In the genomic region with DNA sequence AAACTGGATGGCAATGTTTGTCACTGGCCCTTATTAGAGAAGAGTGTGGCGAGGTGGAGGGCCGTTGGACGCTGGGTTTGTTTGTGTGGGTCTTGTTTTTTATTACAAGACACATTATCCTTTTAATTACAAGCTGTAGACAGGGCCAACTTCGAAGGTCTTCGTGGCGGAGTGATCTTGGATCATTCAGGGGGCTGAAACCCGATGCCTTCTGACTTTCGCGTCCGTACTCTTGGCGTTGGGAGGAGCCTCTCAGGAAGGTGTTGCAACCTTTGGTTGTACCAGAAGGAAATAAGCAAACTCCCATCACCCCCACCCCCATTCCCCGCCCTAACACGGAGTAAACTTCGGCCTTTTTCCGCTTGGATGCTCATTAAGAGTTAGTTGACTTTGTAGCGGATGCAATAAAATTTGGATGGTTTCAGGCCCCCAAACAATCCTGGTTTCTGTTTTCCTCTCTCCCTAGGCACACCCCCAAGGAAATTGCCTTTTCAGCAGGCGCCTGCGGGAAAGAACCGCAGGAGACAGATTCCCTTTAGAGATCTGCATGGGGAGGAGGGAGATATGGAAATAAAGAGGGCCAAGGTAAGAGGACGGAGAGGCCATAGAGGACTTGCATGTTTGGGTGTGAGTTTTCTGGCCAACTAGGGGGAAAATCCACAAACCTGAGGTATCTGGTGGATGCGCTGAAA, we compare ENCODE assay signal across 1 cellular context.
TF ChIP-seq lines count a peak whose summit lies in the region.

No MANE protein-coding gene starts in this region.

TF ChIP-seq in HEK293, 187 proteins besides CTCF, POLR2A, EP300 and RAD21 (continued from another document and continues in another):
- TF ChIP-seq ZNF585B (tag by site-specific recombination; IDR thresholded peaks at IDR 0.05) (no peak), ZNF433 (tag by site-specific recombination; IDR thresholded peaks at IDR 0.05; ENCODE audit: low read depth) (no peak), ZNF211 (tag by site-specific recombination; IDR thresholded peaks at IDR 0.05; ENCODE audit: low read depth) (no peak), FEZF1 (tag by site-specific recombination; IDR thresholded peaks at IDR 0.05) (peak; percentile 99), ZNF677 (tag by site-specific recombination; IDR thresholded peaks at IDR 0.05) (no peak), ZNF274 (IDR thresholded peaks at IDR 0.05; ENCODE audit: low read length) (no peak), ZNF274 (tag by site-specific recombination; IDR thresholded peaks at IDR 0.05; ENCODE audit: borderline replicate concordance) (no peak), SETDB1 (IDR thresholded peaks at IDR 0.05; ENCODE audit: insufficient read length, low read length) (no peak), ZNF133 (tag by site-specific recombination; IDR thresholded peaks at IDR 0.05) (no peak), ZNF16 (tag by site-specific recombination; IDR thresholded peaks at IDR 0.05; ENCODE audit: low read depth) (no peak), ZNF701 (tag by site-specific recombination; IDR thresholded peaks at IDR 0.05) (no peak), ZNF571 (tag by site-specific recombination; IDR thresholded peaks at IDR 0.05) (no peak), ZNF548 (tag by site-specific recombination; IDR thresholded peaks at IDR 0.05) (no peak), GLIS2 (tag by site-specific recombination; IDR thresholded peaks at IDR 0.05) (peak; percentile 29), ZNF426 (tag by site-specific recombination; IDR thresholded peaks at IDR 0.05) (no peak), ZFHX2 (tag by site-specific recombination; conservative IDR thresholded peaks at IDR 0.05) (no peak), ZNF843 (tag by site-specific recombination; IDR thresholded peaks at IDR 0.05) (peak; percentile 92), GLIS1 (tag by site-specific recombination; IDR thresholded peaks at IDR 0.05) (peak; percentile 91), ZNF157 (tag by site-specific recombination; IDR thresholded peaks at IDR 0.05) (no peak), ZNF19 (tag by site-specific recombination; IDR thresholded peaks at IDR 0.05; ENCODE audit: low read depth) (no peak), ZNF394 (tag by site-specific recombination; IDR thresholded peaks at IDR 0.05; ENCODE audit: borderline replicate concordance) (no peak; the same call in 1 of the 2 replicates), ZNF302 (tag by site-specific recombination; IDR thresholded peaks at IDR 0.05; ENCODE audit: low read depth) (no peak), ZBTB17 (tag by site-specific recombination; IDR thresholded peaks at IDR 0.05) (peak; percentile 91), ZNF837 (tag by site-specific recombination; IDR thresholded peaks at IDR 0.05) (no peak), ZFP69B (tag by site-specific recombination; IDR thresholded peaks at IDR 0.05) (peak; percentile 35; the same call in 1 of the 2 replicates), ZNF623 (tag by site-specific recombination; IDR thresholded peaks at IDR 0.05) (no peak), ZNF501 (tag by site-specific recombination; IDR thresholded peaks at IDR 0.05) (no peak; the same call in 1 of the 2 replicates)
- TF ChIP-seq, protein P1, sequence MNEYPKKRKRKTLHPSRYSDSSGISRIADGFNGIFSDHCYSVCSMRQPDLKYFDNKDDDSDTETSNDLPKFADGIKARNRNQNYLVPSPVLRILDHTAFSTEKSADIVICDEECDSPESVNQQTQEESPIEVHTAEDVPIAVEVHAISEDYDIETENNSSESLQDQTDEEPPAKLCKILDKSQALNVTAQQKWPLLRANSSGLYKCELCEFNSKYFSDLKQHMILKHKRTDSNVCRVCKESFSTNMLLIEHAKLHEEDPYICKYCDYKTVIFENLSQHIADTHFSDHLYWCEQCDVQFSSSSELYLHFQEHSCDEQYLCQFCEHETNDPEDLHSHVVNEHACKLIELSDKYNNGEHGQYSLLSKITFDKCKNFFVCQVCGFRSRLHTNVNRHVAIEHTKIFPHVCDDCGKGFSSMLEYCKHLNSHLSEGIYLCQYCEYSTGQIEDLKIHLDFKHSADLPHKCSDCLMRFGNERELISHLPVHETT (tag by site-specific recombination; IDR thresholded peaks at IDR 0.05): peak; percentile 16
- TF ChIP-seq, protein P2, sequence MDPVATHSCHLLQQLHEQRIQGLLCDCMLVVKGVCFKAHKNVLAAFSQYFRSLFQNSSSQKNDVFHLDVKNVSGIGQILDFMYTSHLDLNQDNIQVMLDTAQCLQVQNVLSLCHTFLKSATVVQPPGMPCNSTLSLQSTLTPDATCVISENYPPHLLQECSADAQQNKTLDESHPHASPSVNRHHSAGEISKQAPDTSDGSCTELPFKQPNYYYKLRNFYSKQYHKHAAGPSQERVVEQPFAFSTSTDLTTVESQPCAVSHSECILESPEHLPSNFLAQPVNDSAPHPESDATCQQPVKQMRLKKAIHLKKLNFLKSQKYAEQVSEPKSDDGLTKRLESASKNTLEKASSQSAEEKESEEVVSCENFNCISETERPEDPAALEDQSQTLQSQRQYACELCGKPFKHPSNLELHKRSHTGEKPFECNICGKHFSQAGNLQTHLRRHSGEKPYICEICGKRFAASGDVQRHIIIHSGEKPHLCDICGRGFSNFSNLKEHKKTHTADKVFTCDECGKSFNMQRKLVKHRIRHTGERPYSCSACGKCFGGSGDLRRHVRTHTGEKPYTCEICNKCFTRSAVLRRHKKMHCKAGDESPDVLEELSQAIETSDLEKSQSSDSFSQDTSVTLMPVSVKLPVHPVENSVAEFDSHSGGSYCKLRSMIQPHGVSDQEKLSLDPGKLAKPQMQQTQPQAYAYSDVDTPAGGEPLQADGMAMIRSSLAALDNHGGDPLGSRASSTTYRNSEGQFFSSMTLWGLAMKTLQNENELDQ (tag by site-specific recombination; IDR thresholded peaks at IDR 0.05; ENCODE audit: low read depth): no peak
- TF ChIP-seq, protein P3, sequence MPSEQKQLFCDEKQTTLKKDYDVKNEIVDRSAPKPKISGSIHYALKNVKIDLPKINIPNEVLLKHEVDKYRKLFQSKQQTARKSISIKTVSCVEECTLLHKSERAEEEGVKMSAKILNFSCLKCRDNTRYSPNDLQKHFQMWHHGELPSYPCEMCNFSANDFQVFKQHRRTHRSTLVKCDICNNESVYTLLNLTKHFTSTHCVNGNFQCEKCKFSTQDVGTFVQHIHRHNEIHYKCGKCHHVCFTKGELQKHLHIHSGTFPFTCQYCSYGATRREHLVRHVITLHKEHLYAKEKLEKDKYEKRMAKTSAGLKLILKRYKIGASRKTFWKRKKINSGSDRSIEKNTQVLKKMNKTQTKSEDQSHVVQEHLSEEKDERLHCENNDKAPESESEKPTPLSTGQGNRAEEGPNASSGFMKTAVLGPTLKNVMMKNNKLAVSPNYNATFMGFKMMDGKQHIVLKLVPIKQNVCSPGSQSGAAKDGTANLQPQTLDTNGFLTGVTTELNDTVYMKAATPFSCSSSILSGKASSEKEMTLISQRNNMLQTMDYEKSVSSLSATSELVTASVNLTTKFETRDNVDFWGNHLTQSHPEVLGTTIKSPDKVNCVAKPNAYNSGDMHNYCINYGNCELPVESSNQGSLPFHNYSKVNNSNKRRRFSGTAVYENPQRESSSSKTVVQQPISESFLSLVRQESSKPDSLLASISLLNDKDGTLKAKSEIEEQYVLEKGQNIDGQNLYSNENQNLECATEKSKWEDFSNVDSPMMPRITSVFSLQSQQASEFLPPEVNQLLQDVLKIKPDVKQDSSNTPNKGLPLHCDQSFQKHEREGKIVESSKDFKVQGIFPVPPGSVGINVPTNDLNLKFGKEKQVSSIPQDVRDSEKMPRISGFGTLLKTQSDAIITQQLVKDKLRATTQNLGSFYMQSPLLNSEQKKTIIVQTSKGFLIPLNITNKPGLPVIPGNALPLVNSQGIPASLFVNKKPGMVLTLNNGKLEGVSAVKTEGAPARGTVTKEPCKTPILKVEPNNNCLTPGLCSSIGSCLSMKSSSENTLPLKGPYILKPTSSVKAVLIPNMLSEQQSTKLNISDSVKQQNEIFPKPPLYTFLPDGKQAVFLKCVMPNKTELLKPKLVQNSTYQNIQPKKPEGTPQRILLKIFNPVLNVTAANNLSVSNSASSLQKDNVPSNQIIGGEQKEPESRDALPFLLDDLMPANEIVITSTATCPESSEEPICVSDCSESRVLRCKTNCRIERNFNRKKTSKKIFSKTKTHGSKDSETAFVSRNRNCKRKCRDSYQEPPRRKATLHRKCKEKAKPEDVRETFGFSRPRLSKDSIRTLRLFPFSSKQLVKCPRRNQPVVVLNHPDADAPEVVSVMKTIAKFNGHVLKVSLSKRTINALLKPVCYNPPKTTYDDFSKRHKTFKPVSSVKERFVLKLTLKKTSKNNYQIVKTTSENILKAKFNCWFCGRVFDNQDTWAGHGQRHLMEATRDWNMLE (tag by site-specific recombination; conservative IDR thresholded peaks at IDR 0.05; ENCODE audit: low read depth): peak; percentile 42; the same call in 1 of the 2 replicates
- TF ChIP-seq, protein P4, sequence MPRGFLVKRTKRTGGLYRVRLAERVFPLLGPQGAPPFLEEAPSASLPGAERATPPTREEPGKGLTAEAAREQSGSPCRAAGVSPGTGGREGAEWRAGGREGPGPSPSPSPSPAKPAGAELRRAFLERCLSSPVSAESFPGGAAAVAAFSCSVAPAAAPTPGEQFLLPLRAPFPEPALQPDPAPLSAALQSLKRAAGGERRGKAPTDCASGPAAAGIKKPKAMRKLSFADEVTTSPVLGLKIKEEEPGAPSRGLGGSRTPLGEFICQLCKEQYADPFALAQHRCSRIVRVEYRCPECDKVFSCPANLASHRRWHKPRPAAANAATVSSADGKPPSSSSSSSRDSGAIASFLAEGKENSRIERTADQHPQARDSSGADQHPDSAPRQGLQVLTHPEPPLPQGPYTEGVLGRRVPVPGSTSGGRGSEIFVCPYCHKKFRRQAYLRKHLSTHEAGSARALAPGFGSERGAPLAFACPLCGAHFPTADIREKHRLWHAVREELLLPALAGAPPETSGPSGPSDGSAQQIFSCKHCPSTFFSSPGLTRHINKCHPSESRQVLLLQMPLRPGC (tag by site-specific recombination; IDR thresholded peaks at IDR 0.05): peak; percentile 89
- TF ChIP-seq, protein P5, sequence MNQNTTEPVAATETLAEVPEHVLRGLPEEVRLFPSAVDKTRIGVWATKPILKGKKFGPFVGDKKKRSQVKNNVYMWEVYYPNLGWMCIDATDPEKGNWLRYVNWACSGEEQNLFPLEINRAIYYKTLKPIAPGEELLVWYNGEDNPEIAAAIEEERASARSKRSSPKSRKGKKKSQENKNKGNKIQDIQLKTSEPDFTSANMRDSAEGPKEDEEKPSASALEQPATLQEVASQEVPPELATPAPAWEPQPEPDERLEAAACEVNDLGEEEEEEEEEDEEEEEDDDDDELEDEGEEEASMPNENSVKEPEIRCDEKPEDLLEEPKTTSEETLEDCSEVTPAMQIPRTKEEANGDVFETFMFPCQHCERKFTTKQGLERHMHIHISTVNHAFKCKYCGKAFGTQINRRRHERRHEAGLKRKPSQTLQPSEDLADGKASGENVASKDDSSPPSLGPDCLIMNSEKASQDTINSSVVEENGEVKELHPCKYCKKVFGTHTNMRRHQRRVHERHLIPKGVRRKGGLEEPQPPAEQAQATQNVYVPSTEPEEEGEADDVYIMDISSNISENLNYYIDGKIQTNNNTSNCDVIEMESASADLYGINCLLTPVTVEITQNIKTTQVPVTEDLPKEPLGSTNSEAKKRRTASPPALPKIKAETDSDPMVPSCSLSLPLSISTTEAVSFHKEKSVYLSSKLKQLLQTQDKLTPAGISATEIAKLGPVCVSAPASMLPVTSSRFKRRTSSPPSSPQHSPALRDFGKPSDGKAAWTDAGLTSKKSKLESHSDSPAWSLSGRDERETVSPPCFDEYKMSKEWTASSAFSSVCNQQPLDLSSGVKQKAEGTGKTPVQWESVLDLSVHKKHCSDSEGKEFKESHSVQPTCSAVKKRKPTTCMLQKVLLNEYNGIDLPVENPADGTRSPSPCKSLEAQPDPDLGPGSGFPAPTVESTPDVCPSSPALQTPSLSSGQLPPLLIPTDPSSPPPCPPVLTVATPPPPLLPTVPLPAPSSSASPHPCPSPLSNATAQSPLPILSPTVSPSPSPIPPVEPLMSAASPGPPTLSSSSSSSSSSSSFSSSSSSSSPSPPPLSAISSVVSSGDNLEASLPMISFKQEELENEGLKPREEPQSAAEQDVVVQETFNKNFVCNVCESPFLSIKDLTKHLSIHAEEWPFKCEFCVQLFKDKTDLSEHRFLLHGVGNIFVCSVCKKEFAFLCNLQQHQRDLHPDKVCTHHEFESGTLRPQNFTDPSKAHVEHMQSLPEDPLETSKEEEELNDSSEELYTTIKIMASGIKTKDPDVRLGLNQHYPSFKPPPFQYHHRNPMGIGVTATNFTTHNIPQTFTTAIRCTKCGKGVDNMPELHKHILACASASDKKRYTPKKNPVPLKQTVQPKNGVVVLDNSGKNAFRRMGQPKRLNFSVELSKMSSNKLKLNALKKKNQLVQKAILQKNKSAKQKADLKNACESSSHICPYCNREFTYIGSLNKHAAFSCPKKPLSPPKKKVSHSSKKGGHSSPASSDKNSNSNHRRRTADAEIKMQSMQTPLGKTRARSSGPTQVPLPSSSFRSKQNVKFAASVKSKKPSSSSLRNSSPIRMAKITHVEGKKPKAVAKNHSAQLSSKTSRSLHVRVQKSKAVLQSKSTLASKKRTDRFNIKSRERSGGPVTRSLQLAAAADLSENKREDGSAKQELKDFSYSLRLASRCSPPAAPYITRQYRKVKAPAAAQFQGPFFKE (tag by site-specific recombination; IDR thresholded peaks at IDR 0.05; ENCODE audit: borderline replicate concordance): no peak
- TF ChIP-seq, protein P6, sequence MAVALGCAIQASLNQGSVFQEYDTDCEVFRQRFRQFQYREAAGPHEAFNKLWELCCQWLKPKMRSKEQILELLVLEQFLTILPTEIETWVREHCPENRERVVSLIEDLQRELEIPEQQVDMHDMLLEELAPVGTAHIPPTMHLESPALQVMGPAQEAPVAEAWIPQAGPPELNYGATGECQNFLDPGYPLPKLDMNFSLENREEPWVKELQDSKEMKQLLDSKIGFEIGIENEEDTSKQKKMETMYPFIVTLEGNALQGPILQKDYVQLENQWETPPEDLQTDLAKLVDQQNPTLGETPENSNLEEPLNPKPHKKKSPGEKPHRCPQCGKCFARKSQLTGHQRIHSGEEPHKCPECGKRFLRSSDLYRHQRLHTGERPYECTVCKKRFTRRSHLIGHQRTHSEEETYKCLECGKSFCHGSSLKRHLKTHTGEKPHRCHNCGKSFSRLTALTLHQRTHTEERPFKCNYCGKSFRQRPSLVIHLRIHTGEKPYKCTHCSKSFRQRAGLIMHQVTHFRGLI (tag by site-specific recombination; IDR thresholded peaks at IDR 0.05): peak; percentile 74
- TF ChIP-seq, protein P7, sequence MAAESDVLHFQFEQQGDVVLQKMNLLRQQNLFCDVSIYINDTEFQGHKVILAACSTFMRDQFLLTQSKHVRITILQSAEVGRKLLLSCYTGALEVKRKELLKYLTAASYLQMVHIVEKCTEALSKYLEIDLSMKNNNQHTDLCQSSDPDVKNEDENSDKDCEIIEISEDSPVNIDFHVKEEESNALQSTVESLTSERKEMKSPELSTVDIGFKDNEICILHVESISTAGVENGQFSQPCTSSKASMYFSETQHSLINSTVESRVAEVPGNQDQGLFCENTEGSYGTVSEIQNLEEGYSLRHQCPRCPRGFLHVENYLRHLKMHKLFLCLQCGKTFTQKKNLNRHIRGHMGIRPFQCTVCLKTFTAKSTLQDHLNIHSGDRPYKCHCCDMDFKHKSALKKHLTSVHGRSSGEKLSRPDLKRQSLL (tag by site-specific recombination; IDR thresholded peaks at IDR 0.05): no peak
- TF ChIP-seq, protein P8, sequence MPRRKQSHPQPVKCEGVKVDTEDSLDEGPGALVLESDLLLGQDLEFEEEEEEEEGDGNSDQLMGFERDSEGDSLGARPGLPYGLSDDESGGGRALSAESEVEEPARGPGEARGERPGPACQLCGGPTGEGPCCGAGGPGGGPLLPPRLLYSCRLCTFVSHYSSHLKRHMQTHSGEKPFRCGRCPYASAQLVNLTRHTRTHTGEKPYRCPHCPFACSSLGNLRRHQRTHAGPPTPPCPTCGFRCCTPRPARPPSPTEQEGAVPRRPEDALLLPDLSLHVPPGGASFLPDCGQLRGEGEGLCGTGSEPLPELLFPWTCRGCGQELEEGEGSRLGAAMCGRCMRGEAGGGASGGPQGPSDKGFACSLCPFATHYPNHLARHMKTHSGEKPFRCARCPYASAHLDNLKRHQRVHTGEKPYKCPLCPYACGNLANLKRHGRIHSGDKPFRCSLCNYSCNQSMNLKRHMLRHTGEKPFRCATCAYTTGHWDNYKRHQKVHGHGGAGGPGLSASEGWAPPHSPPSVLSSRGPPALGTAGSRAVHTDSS (tag by site-specific recombination; IDR thresholded peaks at IDR 0.05): peak; percentile 55
